22 cellular contexts compared by ENCODE assay signal in the genomic region with DNA sequence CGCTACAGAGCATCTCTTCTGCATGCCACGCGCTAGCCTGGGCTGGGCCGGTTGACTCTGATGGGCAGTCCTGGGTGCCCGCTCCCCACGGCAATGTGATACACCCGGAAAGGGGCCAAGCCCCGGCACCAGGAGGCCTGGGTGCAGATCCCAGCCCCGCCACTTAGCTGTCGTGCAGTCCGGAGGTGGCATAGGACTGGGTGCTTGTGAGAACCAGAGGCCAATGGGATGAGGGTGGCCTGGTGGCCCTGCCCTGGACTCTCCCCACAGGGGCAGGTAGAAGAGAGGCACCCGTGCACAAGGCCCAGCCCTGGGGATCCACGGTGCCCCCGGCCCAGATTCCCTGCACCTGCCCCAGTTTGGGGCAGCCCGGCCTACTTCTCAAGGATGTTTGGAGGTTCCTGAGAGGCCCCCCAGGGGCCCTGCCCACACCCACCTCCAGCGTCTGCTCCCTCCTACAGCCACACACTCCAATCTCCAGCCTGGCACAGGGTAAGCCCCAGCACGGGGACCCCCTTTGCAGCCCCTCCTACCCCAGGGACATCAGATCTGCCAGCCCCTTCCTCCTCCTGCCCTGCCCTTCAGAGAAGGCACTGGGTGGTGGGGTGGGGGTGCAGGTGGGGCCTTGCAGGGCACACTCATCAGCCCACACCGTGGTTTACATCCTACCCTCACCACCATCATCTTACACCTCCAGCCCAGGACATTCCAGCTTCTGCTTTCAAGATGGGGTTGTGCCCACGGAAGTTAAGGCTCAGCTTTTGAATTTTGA.
"Had no signal": no experiment of that assay in that cellular context is flagged by ENCODE, and none has a peak within 500 bp of the region (broad histone marks: within the 10 kb centered on the region; RNA-seq: fewer than 3 reads in every experiment).

No MANE protein-coding gene starts in this region.

- H3K27ac Mint-ChIP-seq: naive thymus-derived CD4-positive, alpha-beta T cell; neural progenitor cell; stimulated activated naive CD8-positive, alpha-beta T cell treated with anti-CD3 and anti-CD28 coated beads, Interleukin-15, Interleukin-2, amounts not matched to agents 100 ng/mL and 50 ng/mL, for 24 hours had no signal

- H3K4me3 ChIP-seq: coronary artery, neural progenitor cell, ovary, psoas muscle, sigmoid colon, suprapubic skin, transverse colon had no signal

- H3K9me3 Mint-ChIP-seq: naive thymus-derived CD4-positive, alpha-beta T cell; nephron; neural progenitor cell; stimulated activated effector memory CD8-positive, alpha-beta T cell treated with anti-CD3 and anti-CD28 coated beads, Interleukin-12 subunit alpha, Interleukin-12 subunit beta, amount 100 ng/mL, for 72 hours; stimulated activated naive CD8-positive, alpha-beta T cell treated with anti-CD3 and anti-CD28 coated beads, Interleukin-15, Interleukin-2, amounts not matched to agents 100 ng/mL and 50 ng/mL, for 24 hours had no signal

- H3K27me3 ChIP-seq: neural progenitor cell, ovary, transverse colon had no signal

- H3K4me1 ChIP-seq: psoas muscle had no signal

- H3K36me3 ChIP-seq: neural progenitor cell, ovary, sigmoid colon, suprapubic skin, transverse colon had no signal

- H3K4me3 Mint-ChIP-seq: naive thymus-derived CD4-positive, alpha-beta T cell; nephron; neural progenitor cell; stimulated activated effector memory CD8-positive, alpha-beta T cell treated with anti-CD3 and anti-CD28 coated beads, Interleukin-12 subunit alpha, Interleukin-12 subunit beta, amount 100 ng/mL, for 72 hours; stimulated activated naive CD8-positive, alpha-beta T cell treated with anti-CD3 and anti-CD28 coated beads, Interleukin-15, Interleukin-2, amounts not matched to agents 100 ng/mL and 50 ng/mL, for 24 hours had no signal

- H3K9me3 ChIP-seq: ovary, psoas muscle, sigmoid colon, suprapubic skin, transverse colon had no signal

- H2AFZ ChIP-seq: neural progenitor cell had no signal

- H3K27ac ChIP-seq: coronary artery, neural progenitor cell, ovary, psoas muscle, sigmoid colon, suprapubic skin, transverse colon had no signal

- H3K4me2 ChIP-seq: neural progenitor cell had no signal

- H3K27me3 Mint-ChIP-seq: stimulated activated naive CD8-positive, alpha-beta T cell treated with anti-CD3 and anti-CD28 coated beads, Interleukin-15, Interleukin-2, amounts not matched to agents 100 ng/mL and 50 ng/mL, for 24 hours had no signal

- ATAC-seq: left lobe of liver; naive thymus-derived CD4-positive, alpha-beta T cell; psoas muscle; right cardiac atrium; stimulated activated effector memory CD8-positive, alpha-beta T cell treated with anti-CD3 and anti-CD28 coated beads, Interleukin-12 subunit alpha, Interleukin-12 subunit beta, amount 100 ng/mL, for 72 hours had no signal

- H3K36me3 Mint-ChIP-seq: naive thymus-derived CD4-positive, alpha-beta T cell; neural progenitor cell; stimulated activated effector memory CD8-positive, alpha-beta T cell treated with anti-CD3 and anti-CD28 coated beads, Interleukin-12 subunit alpha, Interleukin-12 subunit beta, amount 100 ng/mL, for 72 hours had no signal

- DNase-seq: dermis blood vessel endothelial cell; effector memory CD4-positive, alpha-beta T cell; kidney; mesendoderm; midbrain; naive thymus-derived CD4-positive, alpha-beta T cell; nucleus accumbens; ovary; posterior cingulate gyrus; psoas muscle; sigmoid colon; stimulated activated CD4-positive, alpha-beta T cell treated with anti-CD3 and anti-CD28 coated beads, Interleukin-2, amount 100 ng/mL, for 24 hours; stimulated activated CD4-positive, alpha-beta T cell treated with anti-CD3 and anti-CD28 coated beads, Interleukin-4, amount 100 ng/mL, for 24 hours; transverse colon had no signal
